In the genomic region with DNA sequence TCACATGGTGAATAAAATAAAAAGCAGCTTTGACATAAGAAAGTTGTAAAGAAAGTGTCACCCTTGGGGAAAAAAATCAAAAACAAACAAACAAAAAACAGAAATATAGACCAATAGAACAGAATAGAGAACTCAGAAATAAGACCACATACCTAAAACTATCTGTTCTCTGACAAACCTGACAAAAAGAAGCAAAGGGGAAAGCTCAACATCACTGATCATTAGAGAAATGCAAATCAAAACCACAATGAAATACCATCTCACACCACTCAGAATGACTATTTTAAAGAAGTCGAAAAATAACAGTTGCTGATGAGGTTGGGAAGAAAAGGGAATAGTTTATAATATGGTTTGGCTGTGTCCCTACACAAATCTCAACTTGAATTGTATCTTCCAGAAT, we compare ENCODE assay signal across 20 cellular contexts.
DNase-seq lines count a peak whose midpoint lies in the region; ATAC-seq and TF ChIP-seq lines count a peak whose summit lies in the region.
"Had no signal": no experiment of that assay in that cellular context is flagged by ENCODE, and none has a peak within 500 bp of the region (broad histone marks: within the 10 kb centered on the region; RNA-seq: fewer than 3 reads in every experiment).

No MANE protein-coding gene starts in this region.

- H3K36me3 Mint-ChIP-seq in WTC11, result no peaks in the 10 kb centered on the region
- H3K36me3 Mint-ChIP-seq: CD8-positive, alpha-beta memory T cell had no signal

- intact Hi-C loops in A673 (cut with micrococcal nuclease; ENCODE audit: unreplicated experiment), result loop anchor here (5.0 to 10.0 kb wide), 2 partner anchors 103 to 175 kb away; no protein-coding TSS in a partner anchor

- H3K4me1 Mint-ChIP-seq in WTC11, result peaks cover 30% of the 10 kb centered on the region
- H3K4me1 Mint-ChIP-seq: CD8-positive, alpha-beta memory T cell had no signal

- no peak overlapping the region for H3K4me3 Mint-ChIP-seq in WTC11
- H3K4me3 Mint-ChIP-seq: CD8-positive, alpha-beta memory T cell; HFFc6 had no signal

- CTCF ChIA-PET in A673 (lab: Charles Lee) (no interaction called here), HEK293 (lab: Yijun Ruan, JAX) (interaction anchor here (0.6 kb wide), 1 partner anchor 178 kb away, joined by 3 read pairs; no protein-coding TSS in a partner anchor), WTC11 (lab: Charles Lee) (no interaction called here)

- H3K4me1 ChIP-seq in A673 (ENCODE audit: insufficient read depth, low read length, poor library complexity, severe bottlenecking) (peaks cover 31% of the 10 kb centered on the region), HEK293 (ENCODE audit: control insufficient read depth, insufficient read depth, low read length) (no peaks in the 10 kb centered on the region)
- H3K4me1 ChIP-seq: BLaER1, Caco-2, HAP-1 had no signal

- POLR2A ChIA-PET in A673 (lab: Charles Lee; ENCODE audit: low non-redundant PET), result no interaction called here
- POLR2A ChIA-PET in HEK293 (lab: Yijun Ruan, JAX), result no interaction called here
- POLR2A ChIA-PET in WTC11 (lab: Charles Lee), result no interaction called here

- no TSS peak for BruUV-seq in A673 (replicated peaks; lab: Mats Ljungman, UMichigan)

- H3K27me3 Mint-ChIP-seq in WTC11 (ENCODE audit: low read depth), result no peaks in the 10 kb centered on the region
- H3K27me3 Mint-ChIP-seq: CD8-positive, alpha-beta memory T cell had no signal

- H3K4me3 ChIP-seq in A673 (ENCODE audit: low read depth, low read length, poor library complexity, severe bottlenecking) (no peak overlapping the region), HEK293 (ENCODE audit: low read depth, low read length) (no peak overlapping the region)
- H3K4me3 ChIP-seq: BLaER1, HAP-1 had no signal

- DNase-seq in A673 (ENCODE audit: low spot score), result no peak
- DNase-seq in WTC11 (ENCODE audit: low spot score), result no peak
- DNase-seq in hippocampal formation (lab: John Stamatoyannopoulos, UW), result no peak
- DNase-seq in central memory CD4-positive, alpha-beta T cell, result no peak
- DNase-seq: AML-193; Caco-2; CD8-positive, alpha-beta memory T cell; DND-41; GDM1; HFFc6; IMR-90; Kasumi-1; KBM-7 had no signal

- H3K9me3 ChIP-seq in A673 (ENCODE audit: low read depth, low read length, poor library complexity, severe bottlenecking) (no peaks in the 10 kb centered on the region), HEK293 (ENCODE audit: control insufficient read depth, insufficient read depth, low read depth, low read length) (no peaks in the 10 kb centered on the region)
- H3K9me3 ChIP-seq: BLaER1, Caco-2, HAP-1 had no signal

- ATAC-seq in GM19025 (IDR thresholded peaks at IDR 0.05; ENCODE audit: low read depth, unreplicated experiment) (peak; percentile 55), WTC11 (no peak), GM21576 (IDR thresholded peaks at IDR 0.05; ENCODE audit: unreplicated experiment) (no peak), SK-N-SH treated with all-trans-retinoic acid at 6 μM for 48 hours (no peak)

- H3K36me3 ChIP-seq in A673 (ENCODE audit: insufficient read depth, low read length, poor library complexity, severe bottlenecking) (no peaks in the 10 kb centered on the region), HEK293 (ENCODE audit: control insufficient read depth in 2 of 2, insufficient read depth in 1 of 2, low read length in 2 of 2) (no peaks in the 10 kb centered on the region)
- H3K36me3 ChIP-seq: BLaER1, HAP-1 had no signal

- H3K27me3 ChIP-seq in A673 (replicated peaks; ENCODE audit: insufficient read depth, low read depth, low read length, poor library complexity), result no peaks in the 10 kb centered on the region
- H3K27me3 ChIP-seq: BLaER1 had no signal

- H3K27ac ChIP-seq in A673 (ENCODE audit: low read depth, low read length, poor library complexity, severe bottlenecking) (peak overlapping the region; percentile 89), HEK293 (ENCODE audit: extremely low read depth, low read depth, low read length) (no peak overlapping the region)
- H3K27ac ChIP-seq: 22Rv1, BLaER1 had no signal

- H3K27ac Mint-ChIP-seq in WTC11, result peak overlapping the region; percentile 21; the same call in 1 of the 2 replicates
- H3K27ac Mint-ChIP-seq: CD8-positive, alpha-beta memory T cell; HFFc6 had no signal

- peaks cover 19% of the 10 kb centered on the region for H3K9me3 Mint-ChIP-seq in WTC11
- H3K9me3 Mint-ChIP-seq: HFFc6 had no signal

- TF ChIP-seq CTCF in A673 (conservative IDR thresholded peaks at IDR 0.05; ENCODE audit: low read depth, low read length), result no peak
- no peak for TF ChIP-seq CTCF in HEK293 (tag by site-specific recombination; IDR thresholded peaks at IDR 0.05)
- no peak for TF ChIP-seq CTCF in WTC11 (IDR thresholded peaks at IDR 0.05)

TF ChIP-seq in HEK293, 187 proteins besides CTCF, POLR2A, EP300 and RAD21 (continues in another document):
- TF ChIP-seq PRDM1 (tag by site-specific recombination; IDR thresholded peaks at IDR 0.05), result 0 out of 2 replicates have a peak, but pooled peaks have one; percentile 11
- no peak for TF ChIP-seq ZNF747 (tag by site-specific recombination; IDR thresholded peaks at IDR 0.05)

TF ChIP-seq in WTC11, 78 proteins besides CTCF, POLR2A, EP300 and RAD21 (continues in another document):
- TF ChIP-seq JAZF1 (CRISPR knock-in tag; IDR thresholded peaks at IDR 0.05) (no peak), FOXK1 (CRISPR knock-in tag; IDR thresholded peaks at IDR 0.05) (no peak), GRHL2 (CRISPR knock-in tag; IDR thresholded peaks at IDR 0.05; ENCODE audit: insufficient replicate concordance, severe bottlenecking) (no peak), ZNF281 (CRISPR knock-in tag; IDR thresholded peaks at IDR 0.05) (no peak)
- TF ChIP-seq, protein P1, sequence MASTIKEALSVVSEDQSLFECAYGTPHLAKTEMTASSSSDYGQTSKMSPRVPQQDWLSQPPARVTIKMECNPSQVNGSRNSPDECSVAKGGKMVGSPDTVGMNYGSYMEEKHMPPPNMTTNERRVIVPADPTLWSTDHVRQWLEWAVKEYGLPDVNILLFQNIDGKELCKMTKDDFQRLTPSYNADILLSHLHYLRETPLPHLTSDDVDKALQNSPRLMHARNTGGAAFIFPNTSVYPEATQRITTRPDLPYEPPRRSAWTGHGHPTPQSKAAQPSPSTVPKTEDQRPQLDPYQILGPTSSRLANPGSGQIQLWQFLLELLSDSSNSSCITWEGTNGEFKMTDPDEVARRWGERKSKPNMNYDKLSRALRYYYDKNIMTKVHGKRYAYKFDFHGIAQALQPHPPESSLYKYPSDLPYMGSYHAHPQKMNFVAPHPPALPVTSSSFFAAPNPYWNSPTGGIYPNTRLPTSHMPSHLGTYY (CRISPR knock-in tag; IDR thresholded peaks at IDR 0.05), result no peak

TF ChIP-seq in SK-N-SH treated with all-trans-retinoic acid at 6 μM for 48 hours, 23 proteins besides CTCF, POLR2A, EP300 and RAD21:
- TF ChIP-seq ARNTL (CRISPR knock-in tag; IDR thresholded peaks at IDR 0.05; ENCODE audit: borderline replicate concordance, low read depth) (no peak), ZFP3 (CRISPR knock-in tag; IDR thresholded peaks at IDR 0.05) (no peak), ESRRG (CRISPR knock-in tag; IDR thresholded peaks at IDR 0.05) (no peak), OSR1 (CRISPR knock-in tag; IDR thresholded peaks at IDR 0.05) (no peak), ZNF565 (CRISPR knock-in tag; conservative IDR thresholded peaks at IDR 0.05; ENCODE audit: low read depth) (no peak)
- TF ChIP-seq, protein P2, sequence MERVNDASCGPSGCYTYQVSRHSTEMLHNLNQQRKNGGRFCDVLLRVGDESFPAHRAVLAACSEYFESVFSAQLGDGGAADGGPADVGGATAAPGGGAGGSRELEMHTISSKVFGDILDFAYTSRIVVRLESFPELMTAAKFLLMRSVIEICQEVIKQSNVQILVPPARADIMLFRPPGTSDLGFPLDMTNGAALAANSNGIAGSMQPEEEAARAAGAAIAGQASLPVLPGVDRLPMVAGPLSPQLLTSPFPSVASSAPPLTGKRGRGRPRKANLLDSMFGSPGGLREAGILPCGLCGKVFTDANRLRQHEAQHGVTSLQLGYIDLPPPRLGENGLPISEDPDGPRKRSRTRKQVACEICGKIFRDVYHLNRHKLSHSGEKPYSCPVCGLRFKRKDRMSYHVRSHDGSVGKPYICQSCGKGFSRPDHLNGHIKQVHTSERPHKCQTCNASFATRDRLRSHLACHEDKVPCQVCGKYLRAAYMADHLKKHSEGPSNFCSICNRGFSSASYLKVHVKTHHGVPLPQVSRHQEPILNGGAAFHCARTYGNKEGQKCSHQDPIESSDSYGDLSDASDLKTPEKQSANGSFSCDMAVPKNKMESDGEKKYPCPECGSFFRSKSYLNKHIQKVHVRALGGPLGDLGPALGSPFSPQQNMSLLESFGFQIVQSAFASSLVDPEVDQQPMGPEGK (CRISPR knock-in tag; IDR thresholded peaks at IDR 0.05; ENCODE audit: borderline replicate concordance), result no peak
TF ChIP-seq in SK-N-SH treated with all-trans-retinoic acid at 6 μM for 48 hours: peak in this region for 0.
